ENCODE assay signal across 8 cellular contexts in genomic region chr3:70550723-70551319, GRCh38.
DNase-seq lines count a peak whose midpoint lies in the region; ATAC-seq and TF ChIP-seq lines count a peak whose summit lies in the region.

No MANE protein-coding gene starts in this region.

- H3K36me3 ChIP-seq in adrenal gland (replicated peaks in 1 of 2) = no peaks in the 10 kb centered on the region

- 42 to 55% (median 49%) methylated on average over 7 to 9 of the region's 9 CpGs for WGBS in adrenal gland, 4 donors

- TF ChIP-seq POLR2A in adrenal gland (IDR thresholded peaks at IDR 0.05) = no peak

- no peak overlapping the region for H3K27ac ChIP-seq in adrenal gland

- peak; percentile 52 to 71 (median 62) for TF ChIP-seq CTCF in adrenal gland (IDR thresholded peaks at IDR 0.05)

- ATAC-seq in GM19397 (IDR thresholded peaks at IDR 0.05; ENCODE audit: unreplicated experiment) = peak; percentile 85
- peak; percentile 77 for ATAC-seq in HG03565 (IDR thresholded peaks at IDR 0.05; ENCODE audit: unreplicated experiment)

- no peaks in the 10 kb centered on the region for H3K9me3 ChIP-seq in adrenal gland (replicated peaks in 1 of 3)

- H3K27me3 ChIP-seq in adrenal gland = no peaks in the 10 kb centered on the region

- no peak overlapping the region for H3K4me3 ChIP-seq in adrenal gland

- H3K4me1 ChIP-seq in adrenal gland (replicated peaks in 1 of 2) = no peaks in the 10 kb centered on the region

- DNase-seq in COLO668 (lab: John Stamatoyannopoulos, UW; ENCODE audit: unreplicated experiment) = peak; percentile 61
- DNase-seq in T follicular helper cell (ENCODE audit: low read depth) = peak; percentile 60
- peak; percentile 39 to 83 (median 63) for DNase-seq in adrenal gland
- peak; percentile 52 for DNase-seq in islet precursor cell
- peak; percentile 83 for DNase-seq in stimulated activated CD4-positive, alpha-beta T cell treated with anti-CD3 and anti-CD28 coated beads, Interleukin-4, amount 100 ng/mL, for 24 hours
- DNase-seq in middle frontal gyrus (ENCODE audit: extremely low spot score, low spot score) = no peak

- intact Hi-C loops in adrenal gland (cut with DNase I) = no loop called here
